In genomic region chr17:17935321-17936271, GRCh38 we compare ENCODE assay signal across 9 cellular contexts. TPM values are rescaled to one million over a fixed set of nuclear protein-coding genes. Genes with fewer than 3 reads are reported as not detected.
A peak's percentile ranks its signal among the peaks of the same experiment; 100 is the strongest.
DNase-seq lines count a peak whose midpoint lies in the region; ATAC-seq, FAIRE-seq and TF ChIP-seq lines count a peak whose summit lies in the region.
"Had no signal": no experiment of that assay in that cellular context is flagged by ENCODE, and none has a peak within 500 bp of the region (broad histone marks: within the 10 kb centered on the region; RNA-seq: fewer than 3 reads in every experiment).

No MANE protein-coding gene starts in this region.

- H3K27me3 ChIP-seq in MM.1S (replicated peaks; ENCODE audit: insufficient read depth, low read length) (no peaks in the 10 kb centered on the region), GM23338 (ENCODE audit: insufficient read depth) (no peaks in the 10 kb centered on the region)

- H3K27ac Mint-ChIP-seq in T-helper 17 cell, result no peak overlapping the region
- H3K27ac Mint-ChIP-seq in GM23338, result no peak overlapping the region
- H3K27ac Mint-ChIP-seq in activated CD4-positive, alpha-beta memory T cell treated with anti-CD3 and anti-CD28 coated beads, Interleukin-2, amount 10 ng/mL, durations not matched to agents 7 days and 5 days, result no peak overlapping the region

- H4K20me1 ChIP-seq in MM.1S (ENCODE audit: insufficient read depth, low read length) (peaks cover 14% of the 10 kb centered on the region), GM23338 (replicated peaks; ENCODE audit: insufficient read depth) (no peaks in the 10 kb centered on the region)

- intact Hi-C loops in left cardiac atrium (cut with DNase I), result no loop called here

- H3K9me2 ChIP-seq in MM.1S (replicated peaks; ENCODE audit: insufficient read depth, low read length) (no peaks in the 10 kb centered on the region), GM23338 (ENCODE audit: insufficient read depth) (no peaks in the 10 kb centered on the region)

- POLR2A ChIA-PET in activated CD4-positive, alpha-beta memory T cell treated with anti-CD3 and anti-CD28 coated beads, Interleukin-2, amount 10 ng/mL, durations not matched to agents 7 days and 5 days (lab: Charles Lee), result interaction anchor here (1.2 to 2.0 kb wide), 2 partner anchors 25 to 37 kb away, joined by 4 to 7 read pairs; partner anchors contain the start of genes DRC3 and TOM1L2

- H2AFZ ChIP-seq in MM.1S (ENCODE audit: low read length) (no peak overlapping the region), GM23338 (no peak overlapping the region)

- H3K36me3 Mint-ChIP-seq in T-helper 17 cell (ENCODE audit: low read depth), result peaks cover 4% of the 10 kb centered on the region
- H3K36me3 Mint-ChIP-seq in GM23338 (ENCODE audit: low read depth), result no peaks in the 10 kb centered on the region
- H3K36me3 Mint-ChIP-seq in activated CD4-positive, alpha-beta memory T cell treated with anti-CD3 and anti-CD28 coated beads, Interleukin-2, amount 10 ng/mL, durations not matched to agents 7 days and 5 days (ENCODE audit: low read depth), result no peaks in the 10 kb centered on the region

- H3K4me1 ChIP-seq in MM.1S (ENCODE audit: low read length) (peaks cover 19% of the 10 kb centered on the region), GM23338 (ENCODE audit: insufficient read depth) (peaks cover 1% of the 10 kb centered on the region; the same call in 1 of the 2 replicates)

- no peak overlapping the region for H3K9ac ChIP-seq in MM.1S (ENCODE audit: low read length)

- H3K4me3 Mint-ChIP-seq in T-helper 17 cell, result peak overlapping the region; percentile 33
- no peak overlapping the region for H3K4me3 Mint-ChIP-seq in GM23338
- H3K4me3 Mint-ChIP-seq in activated CD4-positive, alpha-beta memory T cell treated with anti-CD3 and anti-CD28 coated beads, Interleukin-2, amount 10 ng/mL, durations not matched to agents 7 days and 5 days, result no peak overlapping the region

- peak; percentile 73 for DNase-seq in H54 (ENCODE audit: insufficient read length, low spot score)
- DNase-seq in T-helper 17 cell, result no peak
- peak; percentile 49 for DNase-seq in left cardiac atrium
- peak; percentile 82 for DNase-seq in skeletal muscle cell (ENCODE audit: low read depth)
- no peak for DNase-seq in MM.1S
- DNase-seq in GM23338 (ENCODE audit: low spot score), result no peak
- no peak for DNase-seq in activated CD4-positive, alpha-beta memory T cell treated with anti-CD3 and anti-CD28 coated beads, Interleukin-2, amount 10 ng/mL, durations not matched to agents 7 days and 5 days
- DNase-seq: NCI-H2171 had no signal

- H3K27ac ChIP-seq in MM.1S (ENCODE audit: low read length) (no peak overlapping the region), GM23338 (ENCODE audit: low read depth) (no peak overlapping the region)

- H3K4me2 ChIP-seq in MM.1S (ENCODE audit: low read depth, low read length) (no peak overlapping the region), GM23338 (no peak overlapping the region)

- TF ChIP-seq POLR2A in H54 (IDR thresholded peaks at IDR 0.05; ENCODE audit: low read depth, low read length), result no peak

- ATAC-seq in T-helper 17 cell, result peak; percentile 32
- peak; percentile 77 to 89 for ATAC-seq in left cardiac atrium
- ATAC-seq in GM23338, result no peak
- no peak for ATAC-seq in HG02763 (IDR thresholded peaks at IDR 0.05; ENCODE audit: unreplicated experiment)

- peaks cover 9% of the 10 kb centered on the region for H3F3A ChIP-seq in MM.1S (ENCODE audit: insufficient read depth, low read length)
- H3F3A ChIP-seq in GM23338 (replicated peaks; ENCODE audit: low read depth), result no peaks in the 10 kb centered on the region

- no peaks in the 10 kb centered on the region for H3K9me3 Mint-ChIP-seq in GM23338
- H3K9me3 Mint-ChIP-seq in activated CD4-positive, alpha-beta memory T cell treated with anti-CD3 and anti-CD28 coated beads, Interleukin-2, amount 10 ng/mL, durations not matched to agents 7 days and 5 days, result no peaks in the 10 kb centered on the region

- H3K79me2 ChIP-seq in MM.1S (ENCODE audit: low read length) (peaks cover 27% of the 10 kb centered on the region), GM23338 (replicated peaks; ENCODE audit: insufficient read depth) (no peaks in the 10 kb centered on the region)

- TF ChIP-seq CTCF in MM.1S (IDR thresholded peaks at IDR 0.05; ENCODE audit: low read length) (no peak), GM23338 (conservative IDR thresholded peaks at IDR 0.05; ENCODE audit: low read depth in 2 of 2) (no peak)

- H3K36me3 ChIP-seq in MM.1S (replicated peaks; ENCODE audit: insufficient read depth, low read length), result no peaks in the 10 kb centered on the region
- no peaks in the 10 kb centered on the region for H3K36me3 ChIP-seq in GM23338 (ENCODE audit: insufficient read depth)

- H3K27me3 Mint-ChIP-seq in T-helper 17 cell (no peaks in the 10 kb centered on the region), GM23338 (ENCODE audit: insufficient read depth, low read depth, poor library complexity) (peaks cover 3% of the 10 kb centered on the region)
- no peaks in the 10 kb centered on the region for H3K27me3 Mint-ChIP-seq in activated CD4-positive, alpha-beta memory T cell treated with anti-CD3 and anti-CD28 coated beads, Interleukin-2, amount 10 ng/mL, durations not matched to agents 7 days and 5 days

- CTCF ChIA-PET in activated CD4-positive, alpha-beta memory T cell treated with anti-CD3 and anti-CD28 coated beads, Interleukin-2, amount 10 ng/mL, durations not matched to agents 7 days and 5 days (lab: Charles Lee), result interaction anchor here (1.4 to 1.9 kb wide), 3 partner anchors 16 to 98 kb away, joined by 3 to 12 read pairs (median 4); no protein-coding TSS in a partner anchor

- no peaks in the 10 kb centered on the region for H3K9me3 ChIP-seq in T-helper 17 cell (ENCODE audit: control insufficient read depth, low read length, poor library complexity, severe bottlenecking)
- no peaks in the 10 kb centered on the region for H3K9me3 ChIP-seq in MM.1S (replicated peaks; ENCODE audit: insufficient read depth, low read length)

- peak; percentile 83 for FAIRE-seq in H54 (lab: Jason Lieb, UNC)

- H3K4me3 ChIP-seq in skeletal muscle cell (ENCODE audit: low read depth, low read length) (no peak overlapping the region), MM.1S (ENCODE audit: low read length) (no peak overlapping the region), GM23338 (no peak overlapping the region)

- H3K4me1 Mint-ChIP-seq in T-helper 17 cell (peaks cover 32% of the 10 kb centered on the region), GM23338 (no peaks in the 10 kb centered on the region)
- H3K4me1 Mint-ChIP-seq in activated CD4-positive, alpha-beta memory T cell treated with anti-CD3 and anti-CD28 coated beads, Interleukin-2, amount 10 ng/mL, durations not matched to agents 7 days and 5 days, result peaks cover 27% of the 10 kb centered on the region

RNA-seq across cellular contexts. Expression of gene TOM1L2, which starts 36.6 kb away (rescaled TPM):
- total RNA-seq in T-helper 17 cell, result 10 to 100 TPM; 42.2 to 44.2 TPM
- total RNA-seq in left cardiac atrium, result 100 to 1,000 TPM; 179 to 183 TPM
- 3.0 and 3.3 TPM in 2 replicates for total RNA-seq in GM23338 (2014; rRNA removed; shearing (Covaris generic))
- 1.7 and 3.3 TPM in 2 replicates for polyA plus RNA-seq in GM23338 (2016; fragmentation: Nextera tagmentation; extraction: Ambion mirVana)
- total RNA-seq in activated CD4-positive, alpha-beta memory T cell treated with anti-CD3 and anti-CD28 coated beads, Interleukin-2, amount 10 ng/mL, durations not matched to agents 7 days and 5 days, result 10 to 100 TPM; 29.3 to 30.3 TPM

RNA-seq across cellular contexts. Expression of gene DRC3, which starts 37.1 kb away (rescaled TPM):
- total RNA-seq in T-helper 17 cell (not detected), left cardiac atrium (1 to 10 TPM; 1.4 to 2.0 TPM)
- total RNA-seq in GM23338 (2014; rRNA removed; shearing (Covaris generic)), result not detected in 2 replicates
- polyA plus RNA-seq in GM23338 (2016; fragmentation: Nextera tagmentation; extraction: Ambion mirVana), result 0.42 and 1.1 TPM in 2 replicates
- total RNA-seq in activated CD4-positive, alpha-beta memory T cell treated with anti-CD3 and anti-CD28 coated beads, Interleukin-2, amount 10 ng/mL, durations not matched to agents 7 days and 5 days, result not detected

Comparison
In these comparisons a context has a peak if more than half of its experiments do, and no peak if none do; other contexts are left out.
1. DNase-seq: peak in H54 (single experiment), left cardiac atrium (single experiment) and skeletal muscle cell (single experiment); none in T-helper 17 cell (0 of 3), MM.1S (single experiment), GM23338 (single experiment) and activated CD4-positive, alpha-beta memory T cell treated with anti-CD3 and anti-CD28 coated beads, Interleukin-2, amount 10 ng/mL, durations not matched to agents 7 days and 5 days (single experiment).
2. ATAC-seq: peak in T-helper 17 cell (single experiment) and left cardiac atrium (2 of 2); none in GM23338 (single experiment) and HG02763 (single experiment).